Comparison of ENCODE assay signal across 21 cellular contexts in the genomic region with DNA sequence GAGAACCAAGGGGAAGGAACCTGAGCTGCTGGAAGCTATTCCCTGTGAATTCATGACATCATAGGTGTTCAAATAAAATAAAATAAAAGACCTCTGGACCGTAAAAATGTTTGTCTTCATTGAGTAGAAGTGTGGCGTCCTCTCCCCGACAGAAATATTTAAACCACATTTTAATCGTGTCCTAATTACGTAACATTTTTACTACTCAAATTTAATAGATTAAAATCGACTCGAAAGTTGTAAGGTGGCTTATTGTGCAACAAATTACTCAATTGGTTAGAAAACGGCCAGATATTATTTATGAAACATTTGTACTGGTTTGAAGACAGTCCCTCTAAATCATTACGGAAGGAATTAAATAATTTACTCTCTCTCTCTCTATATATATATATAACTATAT. TPM values are rescaled to one million over a fixed set of nuclear protein-coding genes. Genes with fewer than 3 reads are reported as not detected.
DNase-seq lines count a peak whose midpoint lies in the region; ATAC-seq, FAIRE-seq and TF ChIP-seq lines count a peak whose summit lies in the region.
"Had no signal": no experiment of that assay in that cellular context is flagged by ENCODE, and none has a peak within 500 bp of the region (broad histone marks: within the 10 kb centered on the region; RNA-seq: fewer than 3 reads in every experiment).

No MANE protein-coding gene starts in this region.

- no peaks in the 10 kb centered on the region for H3K79me2 ChIP-seq in GM23338 (replicated peaks; ENCODE audit: insufficient read depth)

- H3K27me3 Mint-ChIP-seq in GM23338 (ENCODE audit: insufficient read depth, low read depth, poor library complexity) = peaks cover 2% of the 10 kb centered on the region
- peaks cover 29% of the 10 kb centered on the region for H3K27me3 Mint-ChIP-seq in activated CD8-positive, alpha-beta memory T cell treated with anti-CD3 and anti-CD28 coated beads, Interleukin-2, amount 10 ng/mL, durations not matched to agents 7 days and 5 days

- intact Hi-C loops in Panc1 (cut with micrococcal nuclease; ENCODE audit: unreplicated experiment) = no loop called here
- intact Hi-C loops in left ventricle myocardium superior (cut with micrococcal nuclease) = no loop called here

- H3K27ac Mint-ChIP-seq in GM23338 = no peak overlapping the region
- no peak overlapping the region for H3K27ac Mint-ChIP-seq in activated CD8-positive, alpha-beta memory T cell treated with anti-CD3 and anti-CD28 coated beads, Interleukin-2, amount 10 ng/mL, durations not matched to agents 7 days and 5 days
- H3K27ac Mint-ChIP-seq: CD4-positive, alpha-beta memory T cell; HFFc6 had no signal

- in situ Hi-C loops in Panc1 (cut with HindIII; ENCODE audit: low pct_unique_long_range_greater_than_20kb, low sequenced_read_pairs) = no loop called here

- CTCF ChIA-PET in Panc1 (lab: Charles Lee) = no interaction called here
- CTCF ChIA-PET in activated CD8-positive, alpha-beta memory T cell treated with anti-CD3 and anti-CD28 coated beads, Interleukin-2, amount 10 ng/mL, durations not matched to agents 7 days and 5 days (lab: Charles Lee) = no interaction called here

- peak; percentile 38 for DNase-seq in NCI-H748 treated with DMSO at 0.1 percent for 48 hours (lab: John Stamatoyannopoulos, UW)
- DNase-seq in NCI-H748 (lab: John Stamatoyannopoulos, UW; ENCODE audit: unreplicated experiment) = no peak
- no peak for DNase-seq in GM23338 (ENCODE audit: low spot score)
- no peak for DNase-seq in Panc1 (ENCODE audit: low read depth, low spot score)
- no peak for DNase-seq in activated CD8-positive, alpha-beta memory T cell treated with anti-CD3 and anti-CD28 coated beads, Interleukin-2, amount 10 ng/mL, durations not matched to agents 7 days and 5 days
- DNase-seq in left ventricle myocardium superior = no peak
- no peak for DNase-seq in GM12891 (ENCODE audit: insufficient read length, low spot score)
- DNase-seq: 8988T; C1 segment of cervical spinal cord; CD4-positive, alpha-beta memory T cell; COR-L47; DMS153; DND-41; GDM1; GOT3; HFFc6 had no signal

- no TSS peak for BruUV-seq in Panc1 (replicated peaks; lab: Mats Ljungman, UMichigan)

- no peak for TF ChIP-seq CTCF in 22Rv1 (IDR thresholded peaks at IDR 0.05)
- no peak for TF ChIP-seq CTCF in GM23338 (conservative IDR thresholded peaks at IDR 0.05; ENCODE audit: low read depth in 2 of 2)
- no peak for TF ChIP-seq CTCF in Panc1 (IDR thresholded peaks at IDR 0.05)

- FAIRE-seq in GM12891 (lab: Jason Lieb, UNC) = no peak
- FAIRE-seq: GM12878, GM18507, H54 had no signal

- H3K27ac ChIP-seq in 22Rv1 = peak overlapping the region; percentile 17; the same call in 1 of the 2 replicates
- H3K27ac ChIP-seq in GM23338 (ENCODE audit: low read depth) = no peak overlapping the region
- no peak overlapping the region for H3K27ac ChIP-seq in Panc1 (ENCODE audit: low read length)

- H3K4me3 Mint-ChIP-seq in GM23338 = no peak overlapping the region
- H3K4me3 Mint-ChIP-seq in activated CD8-positive, alpha-beta memory T cell treated with anti-CD3 and anti-CD28 coated beads, Interleukin-2, amount 10 ng/mL, durations not matched to agents 7 days and 5 days = no peak overlapping the region
- H3K4me3 Mint-ChIP-seq: CD4-positive, alpha-beta memory T cell; HFFc6 had no signal

- no peak overlapping the region for H3K4me2 ChIP-seq in GM23338

- no peaks in the 10 kb centered on the region for H4K20me1 ChIP-seq in GM23338 (replicated peaks; ENCODE audit: insufficient read depth)

- H3K9me2 ChIP-seq in GM23338 (ENCODE audit: insufficient read depth) = no peaks in the 10 kb centered on the region

- H3K4me3 ChIP-seq in GM23338 = no peak overlapping the region
- peak overlapping the region; percentile 16 to 17; a peak in 2 of 4 replicates for H3K4me3 ChIP-seq in Panc1 (ENCODE audit: low read depth in 2 of 2, low read length in 2 of 2)
- H3K4me3 ChIP-seq: GM12878, HAP-1 had no signal

- no peaks in the 10 kb centered on the region for H3K36me3 ChIP-seq in GM23338 (ENCODE audit: insufficient read depth)
- H3K36me3 ChIP-seq in Panc1 (ENCODE audit: control insufficient read depth, insufficient read depth, low read length) = no peaks in the 10 kb centered on the region
- H3K36me3 ChIP-seq: HAP-1 had no signal

- no peak for ATAC-seq in GM23338
- ATAC-seq in Panc1 = no peak
- no peak for ATAC-seq in activated CD8-positive, alpha-beta memory T cell treated with anti-CD3 and anti-CD28 coated beads, Interleukin-2, amount 10 ng/mL, durations not matched to agents 7 days and 5 days
- no peak for ATAC-seq in left ventricle myocardium superior
- ATAC-seq: GM12878 had no signal

- peaks cover 2% of the 10 kb centered on the region; the same call in 2 of the 3 replicates for H3K9me3 Mint-ChIP-seq in GM23338
- H3K9me3 Mint-ChIP-seq in activated CD8-positive, alpha-beta memory T cell treated with anti-CD3 and anti-CD28 coated beads, Interleukin-2, amount 10 ng/mL, durations not matched to agents 7 days and 5 days (ENCODE audit: low read depth) = no peaks in the 10 kb centered on the region
- H3K9me3 Mint-ChIP-seq: HFFc6 had no signal

- peaks cover 4% of the 10 kb centered on the region; the same call in 1 of the 2 replicates for H3F3A ChIP-seq in GM23338 (replicated peaks; ENCODE audit: low read depth)

- no peaks in the 10 kb centered on the region for H3K9me3 ChIP-seq in Panc1 (ENCODE audit: control insufficient read depth, insufficient read depth, low read depth, low read length)
- H3K9me3 ChIP-seq: HAP-1 had no signal

- no peaks in the 10 kb centered on the region for H3K27me3 ChIP-seq in GM23338 (ENCODE audit: insufficient read depth)
- H3K27me3 ChIP-seq in Panc1 (ENCODE audit: control insufficient read depth, insufficient read depth, low read length) = peaks cover 2% of the 10 kb centered on the region; the same call in 1 of the 2 replicates

- H2AFZ ChIP-seq in GM23338 = peak overlapping the region; percentile 72; the same call in 1 of the 2 replicates

- H3K36me3 Mint-ChIP-seq in GM23338 (ENCODE audit: low read depth) = no peaks in the 10 kb centered on the region
- no peaks in the 10 kb centered on the region for H3K36me3 Mint-ChIP-seq in activated CD8-positive, alpha-beta memory T cell treated with anti-CD3 and anti-CD28 coated beads, Interleukin-2, amount 10 ng/mL, durations not matched to agents 7 days and 5 days
- H3K36me3 Mint-ChIP-seq: CD4-positive, alpha-beta memory T cell had no signal

- H3K4me1 Mint-ChIP-seq in GM23338 = no peaks in the 10 kb centered on the region; the same call in 2 of the 3 replicates
- no peaks in the 10 kb centered on the region for H3K4me1 Mint-ChIP-seq in activated CD8-positive, alpha-beta memory T cell treated with anti-CD3 and anti-CD28 coated beads, Interleukin-2, amount 10 ng/mL, durations not matched to agents 7 days and 5 days

- H3K4me1 ChIP-seq in GM23338 (ENCODE audit: insufficient read depth) (no peaks in the 10 kb centered on the region), Panc1 (ENCODE audit: control insufficient read depth, insufficient read depth, low read length) (no peaks in the 10 kb centered on the region)
- H3K4me1 ChIP-seq: HAP-1 had no signal

- no peak for TF ChIP-seq POLR2A in GM12891 (IDR thresholded peaks at IDR 0.05; ENCODE audit: low read depth, low read length)

- POLR2A ChIA-PET in Panc1 (lab: Charles Lee) = no interaction called here

TF ChIP-seq in GM23338, 12 proteins besides CTCF, POLR2A, EP300 and RAD21:
- no peak for TF ChIP-seq ZNF114 (CRISPR knock-in tag; IDR thresholded peaks at IDR 0.05)
- TF ChIP-seq POLR2AphosphoS5 (IDR thresholded peaks at IDR 0.05; ENCODE audit: low read depth) = no peak
- no peak for TF ChIP-seq ZNF331 (CRISPR knock-in tag; IDR thresholded peaks at IDR 0.05; ENCODE audit: low read depth)
- no peak for TF ChIP-seq EZH2 (IDR thresholded peaks at IDR 0.05; ENCODE audit: low read depth, unreplicated experiment)

TF ChIP-seq in GM12891, 5 proteins besides CTCF, POLR2A, EP300 and RAD21:
- no peak for TF ChIP-seq SPI1 (IDR thresholded peaks at IDR 0.05; ENCODE audit: low read depth, low read length)
- TF ChIP-seq PAX5 (IDR thresholded peaks at IDR 0.05; ENCODE audit: insufficient read depth, low read length, severe bottlenecking) = no peak
- no peak for TF ChIP-seq TAF1 (IDR thresholded peaks at IDR 0.05; ENCODE audit: low read depth, low read length)
- no peak for TF ChIP-seq POU2F2 (IDR thresholded peaks at IDR 0.05; ENCODE audit: low read depth, low read length)
- no peak for TF ChIP-seq POLR2AphosphoS5 (IDR thresholded peaks at IDR 0.05; ENCODE audit: low read depth, low read length)

RNA-seq across cellular contexts. Expression of gene NCAPG2, which starts 15.5 kb away (rescaled TPM):
- 76.5 and 91.2 TPM in 2 replicates for total RNA-seq in GM23338 (2014; rRNA removed; shearing (Covaris generic))
- polyA plus RNA-seq in GM23338 (2016; fragmentation: Nextera tagmentation; extraction: Ambion mirVana) = 34.0 and 38.7 TPM in 2 replicates
- 81.4 TPM for total RNA-seq in Panc1 (2021; ENCODE audit: unreplicated experiment)
- 40.0 TPM for polyA plus RNA-seq in Panc1 (2012; ENCODE audit: insufficient read length)
- 100 to 1,000 TPM; 146 to 182 TPM for total RNA-seq in activated CD8-positive, alpha-beta memory T cell treated with anti-CD3 and anti-CD28 coated beads, Interleukin-2, amount 10 ng/mL, durations not matched to agents 7 days and 5 days
- 5.0 TPM for total RNA-seq in left ventricle myocardium superior
- 22.0 TPM for polyA plus RNA-seq in GM12891 (2012; ENCODE audit: low read depth, missing spikeins)

Comparison
In these comparisons a context has a peak if more than half of its experiments do, and no peak if none do; other contexts are left out.
1. RNA of gene NCAPG2, which starts 15.5 kb away (total RNA-seq): 146 to 182 TPM in activated CD8-positive, alpha-beta memory T cell treated with anti-CD3 and anti-CD28 coated beads, Interleukin-2, amount 10 ng/mL, durations not matched to agents 7 days and 5 days, 76.5 to 91.2 TPM in GM23338 and 81.4 TPM in Panc1 (single experiment); 5.0 TPM in left ventricle myocardium superior (single experiment); every median in the first group is over 10 times any median in the second.